ENCODE assay signal across 13 cellular contexts in the genomic region with DNA sequence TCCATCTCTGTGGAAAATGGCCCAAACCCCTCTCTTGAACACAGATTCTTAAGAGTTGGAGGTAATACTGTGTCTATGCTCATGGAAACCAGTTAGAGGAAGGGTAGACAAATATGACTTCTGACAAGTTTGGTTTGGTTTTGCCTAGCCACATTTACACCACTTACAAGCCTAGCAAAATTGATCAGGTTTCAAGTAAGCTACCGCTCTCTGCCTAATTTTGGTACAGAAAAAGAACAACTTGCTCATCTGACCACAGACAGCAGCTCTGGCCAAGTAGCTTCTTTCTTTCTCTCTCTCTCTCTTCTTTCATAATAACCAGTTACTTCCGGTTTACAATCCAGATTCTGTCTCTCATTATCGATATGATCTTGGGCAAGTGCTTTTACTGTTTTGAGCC.
A peak's percentile ranks its signal among the peaks of the same experiment; 100 is the strongest.
DNase-seq lines count a peak whose midpoint lies in the region; ATAC-seq, FAIRE-seq and TF ChIP-seq lines count a peak whose summit lies in the region.
"Had no signal": no experiment of that assay in that cellular context is flagged by ENCODE, and none has a peak within 500 bp of the region (broad histone marks: within the 10 kb centered on the region; RNA-seq: fewer than 3 reads in every experiment).

No MANE protein-coding gene starts in this region.

- DNase-seq in GM12891 (ENCODE audit: insufficient read length, low spot score) = no peak
- peak; percentile 18 for DNase-seq in RPMI7951 (ENCODE audit: low read depth)
- no peak for DNase-seq in left ventricle myocardium inferior
- DNase-seq in NCI-H524 treated with DMSO at 0.1 percent for 48 hours (lab: John Stamatoyannopoulos, UW) = no peak
- DNase-seq in NCI-H345 (lab: John Stamatoyannopoulos, UW) = no peak
- DNase-seq: activated naive CD4-positive, alpha-beta T cell treated with anti-CD3 and anti-CD28 coated beads, Interleukin-2, amount 10 ng/mL, durations not matched to agents 7 days and 5 days; DMS 273 treated with DMSO at 0.1 percent for 48 hours; midbrain; NCI-H2029 treated with DMSO at 0.1 percent for 48 hours; stimulated activated CD4-positive, alpha-beta T cell treated with anti-CD3 and anti-CD28 coated beads, Interleukin-4, amount 100 ng/mL, for 4 hours had no signal

- no peaks in the 10 kb centered on the region for H3K27me3 ChIP-seq in left ventricle myocardium inferior (ENCODE audit: low read depth)

- FAIRE-seq in GM12891 (lab: Jason Lieb, UNC) = peak; percentile 76

- intact Hi-C loops in left ventricle myocardium inferior (cut with micrococcal nuclease) = no loop called here

- no peak for TF ChIP-seq CTCF in left ventricle myocardium inferior (IDR thresholded peaks at IDR 0.05; ENCODE audit: borderline replicate concordance)

- H3K4me1 ChIP-seq in left ventricle myocardium inferior = no peaks in the 10 kb centered on the region

- H3K36me3 ChIP-seq in left ventricle myocardium inferior = no peaks in the 10 kb centered on the region

- no peak overlapping the region for H3K27ac ChIP-seq in left ventricle myocardium inferior (replicated peaks)

- no peak for TF ChIP-seq POLR2A in GM12891 (IDR thresholded peaks at IDR 0.05; ENCODE audit: low read depth, low read length)

- no peak overlapping the region for H3K4me3 ChIP-seq in left ventricle myocardium inferior

- H3K9me3 ChIP-seq in left ventricle myocardium inferior (replicated peaks) = no peaks in the 10 kb centered on the region

- ATAC-seq in GM19372 (IDR thresholded peaks at IDR 0.05; ENCODE audit: low read depth, unreplicated experiment) = peak; percentile 68
- ATAC-seq in HG02943 (IDR thresholded peaks at IDR 0.05; ENCODE audit: low read depth, unreplicated experiment) = peak; percentile 62
- ATAC-seq in GM19324 (IDR thresholded peaks at IDR 0.05; ENCODE audit: low FRiP score, unreplicated experiment) = no peak

TF ChIP-seq in GM12891, 5 proteins besides CTCF, POLR2A, EP300 and RAD21:
- TF ChIP-seq POU2F2 (IDR thresholded peaks at IDR 0.05; ENCODE audit: low read depth, low read length) (no peak), PAX5 (IDR thresholded peaks at IDR 0.05; ENCODE audit: insufficient read depth, low read length, severe bottlenecking) (no peak), SPI1 (IDR thresholded peaks at IDR 0.05; ENCODE audit: low read depth, low read length) (no peak), POLR2AphosphoS5 (IDR thresholded peaks at IDR 0.05; ENCODE audit: low read depth, low read length) (no peak), TAF1 (IDR thresholded peaks at IDR 0.05; ENCODE audit: low read depth, low read length) (no peak)
TF ChIP-seq in GM12891: peak in this region for 0.
